Comparison of ENCODE assay signal across 1 cellular context in genomic region chr3:189316296-189317019, GRCh38.
TF ChIP-seq lines count a peak whose summit lies in the region.

No MANE protein-coding gene starts in this region.

TF ChIP-seq in A549, 52 proteins besides CTCF, POLR2A, EP300 and RAD21 (continued from another document):
- TF ChIP-seq, protein P1, sequence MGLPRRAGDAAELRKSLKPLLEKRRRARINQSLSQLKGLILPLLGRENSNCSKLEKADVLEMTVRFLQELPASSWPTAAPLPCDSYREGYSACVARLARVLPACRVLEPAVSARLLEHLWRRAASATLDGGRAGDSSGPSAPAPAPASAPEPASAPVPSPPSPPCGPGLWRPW (IDR thresholded peaks at IDR 0.05): no peak
- TF ChIP-seq, protein P2, sequence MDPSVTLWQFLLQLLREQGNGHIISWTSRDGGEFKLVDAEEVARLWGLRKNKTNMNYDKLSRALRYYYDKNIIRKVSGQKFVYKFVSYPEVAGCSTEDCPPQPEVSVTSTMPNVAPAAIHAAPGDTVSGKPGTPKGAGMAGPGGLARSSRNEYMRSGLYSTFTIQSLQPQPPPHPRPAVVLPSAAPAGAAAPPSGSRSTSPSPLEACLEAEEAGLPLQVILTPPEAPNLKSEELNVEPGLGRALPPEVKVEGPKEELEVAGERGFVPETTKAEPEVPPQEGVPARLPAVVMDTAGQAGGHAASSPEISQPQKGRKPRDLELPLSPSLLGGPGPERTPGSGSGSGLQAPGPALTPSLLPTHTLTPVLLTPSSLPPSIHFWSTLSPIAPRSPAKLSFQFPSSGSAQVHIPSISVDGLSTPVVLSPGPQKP (IDR thresholded peaks at IDR 0.05; ENCODE audit: low read depth, low read length): no peak
- TF ChIP-seq, protein P3, sequence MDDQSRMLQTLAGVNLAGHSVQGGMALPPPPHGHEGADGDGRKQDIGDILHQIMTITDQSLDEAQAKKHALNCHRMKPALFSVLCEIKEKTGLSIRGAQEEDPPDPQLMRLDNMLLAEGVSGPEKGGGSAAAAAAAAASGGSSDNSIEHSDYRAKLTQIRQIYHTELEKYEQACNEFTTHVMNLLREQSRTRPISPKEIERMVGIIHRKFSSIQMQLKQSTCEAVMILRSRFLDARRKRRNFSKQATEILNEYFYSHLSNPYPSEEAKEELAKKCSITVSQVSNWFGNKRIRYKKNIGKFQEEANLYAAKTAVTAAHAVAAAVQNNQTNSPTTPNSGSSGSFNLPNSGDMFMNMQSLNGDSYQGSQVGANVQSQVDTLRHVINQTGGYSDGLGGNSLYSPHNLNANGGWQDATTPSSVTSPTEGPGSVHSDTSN (IDR thresholded peaks at IDR 0.05): no peak
- no peak for TF ChIP-seq GATA3 (IDR thresholded peaks at IDR 0.05; ENCODE audit: borderline replicate concordance)
- no peak for TF ChIP-seq PHF8 (IDR thresholded peaks at IDR 0.05; ENCODE audit: borderline replicate concordance, low read depth)
- TF ChIP-seq CBX8 (IDR thresholded peaks at IDR 0.05): no peak
- no peak for TF ChIP-seq RFX5 (IDR thresholded peaks at IDR 0.05)
- no peak for TF ChIP-seq TP53 (CRISPR knock-in tag; IDR thresholded peaks at IDR 0.05)
